In genomic region chr18:35430721-35431441, GRCh38 we compare ENCODE assay signal across 16 cellular contexts.
"Had no signal": no experiment of that assay in that cellular context is flagged by ENCODE, and none has a peak within 500 bp of the region (broad histone marks: within the 10 kb centered on the region; RNA-seq: fewer than 3 reads in every experiment).

No MANE protein-coding gene starts in this region.

- H3K36me3 ChIP-seq: ascending aorta, cardiac muscle cell, prostate gland, upper lobe of left lung, WERI-Rb-1 had no signal

- H3K9me3 ChIP-seq: prostate gland had no signal

- DNase-seq: activated CD4-positive, alpha-beta T cell treated with anti-CD3 and anti-CD28 coated beads for 4 hours; activated CD8-positive, alpha-beta memory T cell treated with anti-CD3 and anti-CD28 coated beads, Interleukin-2, amount 50 U/mL, for 48 hours; activated CD8-positive, alpha-beta T cell treated with anti-CD3 and anti-CD28 coated beads, Interleukin-2, amount 10 ng/mL, durations not matched to agents 7 days and 5 days; activated naive CD4-positive, alpha-beta T cell; effector CD8-positive, alpha-beta T cell; natural killer cell; nucleus accumbens; stimulated activated CD4-positive, alpha-beta T cell treated with anti-CD3 and anti-CD28 coated beads, Interleukin-4, amount 100 ng/mL, for 1 hour; stimulated activated CD8-positive, alpha-beta memory T cell treated with anti-CD3 and anti-CD28 coated beads, Interleukin-4, amount 100 ng/mL, for 48 hours; stimulated activated naive CD8-positive, alpha-beta T cell treated with anti-CD3 and anti-CD28 coated beads, Interleukin-15, Interleukin-2, amounts not matched to agents 100 U/mL and 50 U/mL, for 24 hours; upper lobe of left lung; WERI-Rb-1 had no signal

- H3K27ac ChIP-seq: ascending aorta, cardiac muscle cell, prostate gland, WERI-Rb-1 had no signal

- H3K27me3 ChIP-seq: ascending aorta, cardiac muscle cell, upper lobe of left lung had no signal

- ATAC-seq: activated CD8-positive, alpha-beta T cell treated with anti-CD3 and anti-CD28 coated beads, Interleukin-2, amount 10 ng/mL, durations not matched to agents 7 days and 5 days; natural killer cell; stimulated activated naive CD8-positive, alpha-beta T cell treated with anti-CD3 and anti-CD28 coated beads, Interleukin-15, Interleukin-2, amounts not matched to agents 100 U/mL and 50 U/mL, for 24 hours had no signal

- H3K4me1 ChIP-seq: ascending aorta, prostate gland had no signal

- H3K4me3 ChIP-seq: ascending aorta, cardiac muscle cell, prostate gland, upper lobe of left lung had no signal

- FAIRE-seq: colon had no signal
